In the genomic region with DNA sequence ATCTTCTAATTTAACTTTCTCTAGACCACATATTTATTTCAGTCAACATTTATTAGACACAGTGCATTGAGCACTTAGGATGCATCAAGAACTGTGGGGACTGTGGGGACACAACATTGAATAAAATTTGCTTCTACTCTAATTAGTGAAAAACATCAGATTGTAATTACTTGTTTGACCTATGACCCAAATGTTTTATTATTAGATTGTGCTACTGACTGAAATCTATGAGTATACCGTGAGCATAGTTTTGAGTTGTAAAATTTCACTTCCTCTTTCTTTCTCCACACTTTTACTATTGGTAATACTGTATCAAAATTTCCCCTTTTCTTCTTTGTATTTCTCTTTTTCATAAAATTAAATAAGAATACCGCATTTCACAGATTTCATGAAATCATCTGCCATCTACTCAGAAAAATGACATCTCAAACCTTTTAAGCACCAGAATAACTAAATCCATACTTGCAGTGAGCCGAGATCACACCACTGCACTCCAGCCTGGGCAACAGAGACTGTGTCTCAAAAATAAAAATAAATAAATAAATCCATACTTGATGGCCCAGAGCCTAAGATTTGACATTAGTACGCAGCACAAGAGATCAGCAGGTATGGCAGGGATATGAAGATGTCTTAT, we compare ENCODE assay signal across 10 cellular contexts. TPM values are rescaled to one million over a fixed set of nuclear protein-coding genes. Genes with fewer than 3 reads are reported as not detected.
DNase-seq lines count a peak whose midpoint lies in the region; ATAC-seq lines count a peak whose summit lies in the region.
"Had no signal": no experiment of that assay in that cellular context is flagged by ENCODE, and none has a peak within 500 bp of the region (broad histone marks: within the 10 kb centered on the region; RNA-seq: fewer than 3 reads in every experiment).

No MANE protein-coding gene starts in this region.

- peak overlapping the region; percentile 60 for H3K27ac Mint-ChIP-seq in stimulated activated naive CD8-positive, alpha-beta T cell treated with anti-CD3 and anti-CD28 coated beads, Interleukin-15, Interleukin-2, amounts not matched to agents 100 ng/mL and 50 ng/mL, for 24 hours
- H3K27ac Mint-ChIP-seq in stimulated activated naive CD8-positive, alpha-beta T cell treated with anti-CD3 and anti-CD28 coated beads, Interleukin-15, amount 100 ng/mL, for 72 hours, result peak overlapping the region; percentile 15 to 77
- H3K27ac Mint-ChIP-seq: neural progenitor cell had no signal

- peaks cover 15% of the 10 kb centered on the region for H3K9me3 Mint-ChIP-seq in stimulated activated naive CD8-positive, alpha-beta T cell treated with anti-CD3 and anti-CD28 coated beads, Interleukin-15, Interleukin-2, amounts not matched to agents 100 ng/mL and 50 ng/mL, for 24 hours
- H3K9me3 Mint-ChIP-seq in stimulated activated naive CD8-positive, alpha-beta T cell treated with anti-CD3 and anti-CD28 coated beads, Interleukin-15, amount 100 ng/mL, for 72 hours, result peaks cover 16 to 20% of the 10 kb centered on the region in 2 donors

- peaks cover 18% of the 10 kb centered on the region for H3K36me3 Mint-ChIP-seq in stimulated activated naive CD8-positive, alpha-beta T cell treated with anti-CD3 and anti-CD28 coated beads, Interleukin-15, Interleukin-2, amounts not matched to agents 100 ng/mL and 50 ng/mL, for 24 hours (ENCODE audit: low read depth)
- H3K36me3 Mint-ChIP-seq: neural progenitor cell had no signal

- peak overlapping the region; percentile 8 for H3K4me3 Mint-ChIP-seq in stimulated activated naive CD8-positive, alpha-beta T cell treated with anti-CD3 and anti-CD28 coated beads, Interleukin-15, Interleukin-2, amounts not matched to agents 100 ng/mL and 50 ng/mL, for 24 hours
- peak overlapping the region; percentile 24 to 47 for H3K4me3 Mint-ChIP-seq in stimulated activated naive CD8-positive, alpha-beta T cell treated with anti-CD3 and anti-CD28 coated beads, Interleukin-15, amount 100 ng/mL, for 72 hours
- H3K4me3 Mint-ChIP-seq: activated T-cell treated with anti-CD3 and anti-CD28 coated beads, Interleukin-2, amount 50 U/mL, for 4 hours; neural progenitor cell had no signal

- no peaks in the 10 kb centered on the region for H3K27me3 Mint-ChIP-seq in stimulated activated naive CD8-positive, alpha-beta T cell treated with anti-CD3 and anti-CD28 coated beads, Interleukin-15, Interleukin-2, amounts not matched to agents 100 ng/mL and 50 ng/mL, for 24 hours
- H3K27me3 Mint-ChIP-seq in stimulated activated naive CD8-positive, alpha-beta T cell treated with anti-CD3 and anti-CD28 coated beads, Interleukin-15, amount 100 ng/mL, for 72 hours, result no peaks in the 10 kb centered on the region

- ATAC-seq in stimulated activated naive CD8-positive, alpha-beta T cell treated with anti-CD3 and anti-CD28 coated beads, Interleukin-15, Interleukin-2, amounts not matched to agents 100 U/mL and 50 U/mL, for 24 hours, result no peak
- ATAC-seq in HG02938 (IDR thresholded peaks at IDR 0.05; ENCODE audit: unreplicated experiment) (peak; percentile 32), HG02571 (IDR thresholded peaks at IDR 0.05; ENCODE audit: unreplicated experiment) (no peak), Right ventricle myocardium inferior (no peak), esophagus mucosa (no peak)
- ATAC-seq in stimulated activated naive CD8-positive, alpha-beta T cell treated with anti-CD3 and anti-CD28 coated beads, Interleukin-15, amount 100 ng/mL, for 72 hours, result no peak

- H3K4me1 Mint-ChIP-seq in stimulated activated naive CD8-positive, alpha-beta T cell treated with anti-CD3 and anti-CD28 coated beads, Interleukin-15, Interleukin-2, amounts not matched to agents 100 ng/mL and 50 ng/mL, for 24 hours (ENCODE audit: low read depth), result peaks cover 54% of the 10 kb centered on the region
- peaks cover 59% of the 10 kb centered on the region for H3K4me1 Mint-ChIP-seq in stimulated activated naive CD8-positive, alpha-beta T cell treated with anti-CD3 and anti-CD28 coated beads, Interleukin-15, amount 100 ng/mL, for 72 hours
- H3K4me1 Mint-ChIP-seq: neural progenitor cell had no signal

- DNase-seq in stimulated activated naive CD8-positive, alpha-beta T cell treated with anti-CD3 and anti-CD28 coated beads, Interleukin-15, Interleukin-2, amounts not matched to agents 100 U/mL and 50 U/mL, for 24 hours, result no peak
- DNase-seq in NAMALWA (ENCODE audit: low spot score), result peak; percentile 50
- DNase-seq in stimulated activated naive CD8-positive, alpha-beta T cell treated with anti-CD3 and anti-CD28 coated beads, Interleukin-15, amount 100 ng/mL, for 72 hours, result no peak
- DNase-seq in Right ventricle myocardium inferior (ENCODE audit: missing footprints), result no peak
- DNase-seq: activated T-cell treated with anti-CD3 and anti-CD28 coated beads, Interleukin-2, amount 50 U/mL, for 4 hours had no signal

- intact Hi-C loops in Right ventricle myocardium inferior (cut with DNase I), result no loop called here

RNA-seq across cellular contexts. Expression of a gene that starts 25.4 kb away (rescaled TPM):
- total RNA-seq in Right ventricle myocardium inferior, result 4.0 TPM
- total RNA-seq in esophagus mucosa, result 7.6 TPM

RNA-seq across cellular contexts. Expression of a gene that starts 49.3 kb away (rescaled TPM):
- total RNA-seq in Right ventricle myocardium inferior (152 TPM), esophagus mucosa (59.7 TPM)
